In genomic region chr13:99829593-99830239, GRCh38 we compare ENCODE assay signal across 1 cellular context.
A peak's percentile ranks its signal among the peaks of the same experiment; 100 is the strongest.
TF ChIP-seq lines count a peak whose summit lies in the region.

No MANE protein-coding gene starts in this region.

TF ChIP-seq in HepG2, 621 proteins besides CTCF, POLR2A, EP300 and RAD21 (continued from another document and continues in another):
- peak; percentile 46; the same call in 1 of the 2 replicates for TF ChIP-seq CREB1 (IDR thresholded peaks at IDR 0.05)
- TF ChIP-seq CREB1 (CRISPR knock-in tag; IDR thresholded peaks at IDR 0.05) = no peak
- no peak for TF ChIP-seq ZNF530 (CRISPR knock-in tag; IDR thresholded peaks at IDR 0.05; ENCODE audit: low read depth)
- 0 out of 2 replicates have a peak, but pooled peaks have one; percentile 19 for TF ChIP-seq IRF2 (CRISPR knock-in tag; IDR thresholded peaks at IDR 0.05)
- no peak for TF ChIP-seq KDM1A (CRISPR knock-in tag; IDR thresholded peaks at IDR 0.05)
- TF ChIP-seq ZNF605 (CRISPR knock-in tag; IDR thresholded peaks at IDR 0.05) = no peak
- TF ChIP-seq ZNF563 (CRISPR knock-in tag; IDR thresholded peaks at IDR 0.05) = no peak
- no peak for TF ChIP-seq ZFP37 (CRISPR knock-in tag; IDR thresholded peaks at IDR 0.05; ENCODE audit: borderline replicate concordance)
- TF ChIP-seq THAP11 (CRISPR knock-in tag; IDR thresholded peaks at IDR 0.05) = 0 out of 2 replicates have a peak, but pooled peaks have one; percentile 9
- TF ChIP-seq AHDC1 (CRISPR knock-in tag; IDR thresholded peaks at IDR 0.05; ENCODE audit: borderline replicate concordance) = 0 out of 2 replicates have a peak, but pooled peaks have one; percentile 26
- TF ChIP-seq HDAC2 (CRISPR knock-in tag; IDR thresholded peaks at IDR 0.05) = 0 out of 2 replicates have a peak, but pooled peaks have one; percentile 30
- no peak for TF ChIP-seq CHCHD3 (CRISPR knock-in tag; IDR thresholded peaks at IDR 0.05)
- TF ChIP-seq STAG1 (CRISPR knock-in tag; IDR thresholded peaks at IDR 0.05) = no peak
- TF ChIP-seq NFIB (CRISPR knock-in tag; IDR thresholded peaks at IDR 0.05; ENCODE audit: borderline replicate concordance) = no peak
- TF ChIP-seq PLSCR1 (CRISPR knock-in tag; IDR thresholded peaks at IDR 0.05; ENCODE audit: borderline replicate concordance) = no peak
- no peak for TF ChIP-seq ELF3 (CRISPR knock-in tag; IDR thresholded peaks at IDR 0.05)
- no peak for TF ChIP-seq ELF1 (CRISPR knock-in tag; IDR thresholded peaks at IDR 0.05)
- TF ChIP-seq PHF20 (CRISPR knock-in tag; IDR thresholded peaks at IDR 0.05) = no peak
- TF ChIP-seq YY1 (IDR thresholded peaks at IDR 0.05; ENCODE audit: insufficient read depth, insufficient replicate concordance, low read depth, low read length) = no peak
- no peak for TF ChIP-seq MAFF (IDR thresholded peaks at IDR 0.05; ENCODE audit: low read depth, low read length)
- TF ChIP-seq, protein P1, sequence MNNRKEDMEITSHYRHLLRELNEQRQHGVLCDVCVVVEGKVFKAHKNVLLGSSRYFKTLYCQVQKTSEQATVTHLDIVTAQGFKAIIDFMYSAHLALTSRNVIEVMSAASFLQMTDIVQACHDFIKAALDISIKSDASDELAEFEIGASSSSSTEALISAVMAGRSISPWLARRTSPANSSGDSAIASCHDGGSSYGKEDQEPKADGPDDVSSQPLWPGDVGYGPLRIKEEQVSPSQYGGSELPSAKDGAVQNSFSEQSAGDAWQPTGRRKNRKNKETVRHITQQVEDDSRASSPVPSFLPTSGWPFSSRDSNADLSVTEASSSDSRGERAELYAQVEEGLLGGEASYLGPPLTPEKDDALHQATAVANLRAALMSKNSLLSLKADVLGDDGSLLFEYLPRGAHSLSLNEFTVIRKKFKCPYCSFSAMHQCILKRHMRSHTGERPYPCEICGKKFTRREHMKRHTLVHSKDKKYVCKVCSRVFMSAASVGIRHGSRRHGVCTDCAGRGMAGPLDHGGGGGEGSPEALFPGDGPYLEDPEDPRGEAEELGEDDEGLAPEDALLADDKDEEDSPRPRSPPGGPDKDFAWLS (CRISPR knock-in tag; IDR thresholded peaks at IDR 0.05; ENCODE audit: borderline replicate concordance) = no peak
- TF ChIP-seq HMGA1 (CRISPR knock-in tag; conservative IDR thresholded peaks at IDR 0.05) = no peak
- TF ChIP-seq, protein P2, sequence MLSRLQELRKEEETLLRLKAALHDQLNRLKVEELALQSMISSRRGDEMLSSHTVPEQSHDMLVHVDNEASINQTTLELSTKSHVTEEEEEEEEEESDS (CRISPR knock-in tag; IDR thresholded peaks at IDR 0.05; ENCODE audit: borderline replicate concordance) = no peak
- TF ChIP-seq MIXL1 (CRISPR knock-in tag; IDR thresholded peaks at IDR 0.05) = peak; percentile 45; the same call in 1 of the 2 replicates
- no peak for TF ChIP-seq MTA1 (CRISPR knock-in tag; IDR thresholded peaks at IDR 0.05; ENCODE audit: borderline replicate concordance)
- TF ChIP-seq KLF11 (CRISPR knock-in tag; IDR thresholded peaks at IDR 0.05) = 0 out of 2 replicates have a peak, but pooled peaks have one; percentile 26
- no peak for TF ChIP-seq HOXD1 (CRISPR knock-in tag; IDR thresholded peaks at IDR 0.05)
- TF ChIP-seq CREB3 (CRISPR knock-in tag; IDR thresholded peaks at IDR 0.05) = no peak
- peak; percentile 90 for TF ChIP-seq ZNF329 (CRISPR knock-in tag; IDR thresholded peaks at IDR 0.05; ENCODE audit: low read depth)
- no peak for TF ChIP-seq TOPORS (CRISPR knock-in tag; IDR thresholded peaks at IDR 0.05)
- no peak for TF ChIP-seq KLF15 (CRISPR knock-in tag; IDR thresholded peaks at IDR 0.05; ENCODE audit: borderline replicate concordance)
- no peak for TF ChIP-seq TAF1 (CRISPR knock-in tag; IDR thresholded peaks at IDR 0.05)
- TF ChIP-seq, protein P3, sequence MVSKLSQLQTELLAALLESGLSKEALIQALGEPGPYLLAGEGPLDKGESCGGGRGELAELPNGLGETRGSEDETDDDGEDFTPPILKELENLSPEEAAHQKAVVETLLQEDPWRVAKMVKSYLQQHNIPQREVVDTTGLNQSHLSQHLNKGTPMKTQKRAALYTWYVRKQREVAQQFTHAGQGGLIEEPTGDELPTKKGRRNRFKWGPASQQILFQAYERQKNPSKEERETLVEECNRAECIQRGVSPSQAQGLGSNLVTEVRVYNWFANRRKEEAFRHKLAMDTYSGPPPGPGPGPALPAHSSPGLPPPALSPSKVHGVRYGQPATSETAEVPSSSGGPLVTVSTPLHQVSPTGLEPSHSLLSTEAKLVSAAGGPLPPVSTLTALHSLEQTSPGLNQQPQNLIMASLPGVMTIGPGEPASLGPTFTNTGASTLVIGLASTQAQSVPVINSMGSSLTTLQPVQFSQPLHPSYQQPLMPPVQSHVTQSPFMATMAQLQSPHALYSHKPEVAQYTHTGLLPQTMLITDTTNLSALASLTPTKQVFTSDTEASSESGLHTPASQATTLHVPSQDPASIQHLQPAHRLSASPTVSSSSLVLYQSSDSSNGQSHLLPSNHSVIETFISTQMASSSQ (IDR thresholded peaks at IDR 0.05; ENCODE audit: low read depth) = peak; percentile 86
- TF ChIP-seq, protein P3 (CRISPR knock-in tag; IDR thresholded peaks at IDR 0.05; ENCODE audit: borderline replicate concordance) = peak; percentile 75; the same call in 1 of the 2 replicates
- TF ChIP-seq TBX2 (CRISPR knock-in tag; IDR thresholded peaks at IDR 0.05; ENCODE audit: borderline replicate concordance) = peak; percentile 68; the same call in 1 of the 2 replicates
- peak; percentile 40; the same call in 1 of the 2 replicates for TF ChIP-seq SAP130 (CRISPR knock-in tag; IDR thresholded peaks at IDR 0.05; ENCODE audit: low read depth)
- no peak for TF ChIP-seq NFKBIZ (CRISPR knock-in tag; IDR thresholded peaks at IDR 0.05)
- TF ChIP-seq PAXIP1 (CRISPR knock-in tag; conservative IDR thresholded peaks at IDR 0.05) = peak; percentile 42
- TF ChIP-seq SRF (IDR thresholded peaks at IDR 0.05; ENCODE audit: low read depth, low read length) = no peak
- TF ChIP-seq GABPA (IDR thresholded peaks at IDR 0.05; ENCODE audit: low read depth, low read length) = no peak
- no peak for TF ChIP-seq GABPA (CRISPR knock-in tag; IDR thresholded peaks at IDR 0.05; ENCODE audit: low read depth)
- no peak for TF ChIP-seq BHLHE40 (IDR thresholded peaks at IDR 0.05; ENCODE audit: low read length)
- no peak for TF ChIP-seq MIER2 (CRISPR knock-in tag; IDR thresholded peaks at IDR 0.05)
- TF ChIP-seq ZNF710 (CRISPR knock-in tag; IDR thresholded peaks at IDR 0.05; ENCODE audit: borderline replicate concordance) = no peak
- no peak for TF ChIP-seq ZNF891 (CRISPR knock-in tag; IDR thresholded peaks at IDR 0.05)
- TF ChIP-seq HDAC1 (CRISPR knock-in tag; IDR thresholded peaks at IDR 0.05) = no peak; the same call in 1 of the 2 replicates
- TF ChIP-seq ZBTB7A (CRISPR knock-in tag; IDR thresholded peaks at IDR 0.05) = no peak
- no peak for TF ChIP-seq CREBL2 (CRISPR knock-in tag; IDR thresholded peaks at IDR 0.05; ENCODE audit: borderline replicate concordance)
- TF ChIP-seq ZNF274 (CRISPR knock-in tag; IDR thresholded peaks at IDR 0.05) = no peak
- peak; percentile 76; the same call in 1 of the 2 replicates for TF ChIP-seq ZNF564 (CRISPR knock-in tag; IDR thresholded peaks at IDR 0.05)
- TF ChIP-seq CEBPG (CRISPR knock-in tag; IDR thresholded peaks at IDR 0.05) = peak; percentile 37
